Comparison of ENCODE assay signal across 8 cellular contexts in the genomic region with DNA sequence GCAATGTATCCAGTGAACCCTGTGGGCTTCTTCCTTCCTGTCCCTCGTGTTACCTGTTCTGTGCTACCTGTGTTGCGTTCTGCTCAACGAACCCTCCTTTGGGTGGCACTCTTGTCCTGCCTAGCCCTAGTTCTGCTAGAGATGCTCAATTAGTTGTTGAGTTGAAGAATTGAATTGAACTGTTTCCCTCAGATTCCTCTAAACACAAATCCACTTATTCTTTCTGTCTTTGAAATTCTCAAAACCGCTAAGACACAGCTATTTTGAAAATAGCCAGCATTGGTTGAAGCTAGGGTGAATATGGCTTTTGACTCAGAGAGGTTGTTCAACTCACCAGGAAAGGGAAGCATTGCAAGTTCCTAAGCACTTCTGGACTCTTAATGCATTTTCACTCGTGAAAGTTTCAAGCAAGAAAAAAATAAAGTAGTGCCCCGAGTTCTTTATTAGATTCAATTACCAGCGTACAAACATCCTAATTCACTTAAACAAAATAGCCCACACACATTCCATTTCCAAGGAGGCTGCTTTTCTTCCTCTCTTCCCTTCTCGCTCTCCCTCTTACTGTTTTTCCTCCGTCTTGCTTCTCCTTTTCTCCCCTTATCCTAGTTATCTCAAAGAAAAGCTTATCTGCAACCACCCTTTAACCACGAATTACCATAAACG. TPM values are rescaled to one million over a fixed set of nuclear protein-coding genes. Genes with fewer than 3 reads are reported as not detected.
DNase-seq lines count a peak whose midpoint lies in the region; ATAC-seq, FAIRE-seq and TF ChIP-seq lines count a peak whose summit lies in the region.

No MANE protein-coding gene starts in this region.

- H3K4me3 ChIP-seq in foreskin fibroblast (ENCODE audit: low read depth in 1 of 2, low read length in 2 of 2) (peak overlapping the region; percentile 66 to 76), prostate gland (peak overlapping the region; percentile 48 to 52)

- H3K27me3 Mint-ChIP-seq in activated CD8-positive, alpha-beta T cell treated with anti-CD3 and anti-CD28 coated beads for 36 hours = no peaks in the 10 kb centered on the region

- POLR2A ChIA-PET in activated CD8-positive, alpha-beta T cell treated with anti-CD3 and anti-CD28 coated beads for 36 hours (lab: Charles Lee) = interaction anchor here (0.8 to 1.6 kb wide), 6 partner anchors 12 to 94 kb away, joined by 3 to 7 read pairs (median 4); no protein-coding TSS in a partner anchor

- peak overlapping the region; percentile 87 for H3K27ac Mint-ChIP-seq in activated CD8-positive, alpha-beta T cell treated with anti-CD3 and anti-CD28 coated beads for 36 hours

- peaks cover 9% of the 10 kb centered on the region for H3K36me3 Mint-ChIP-seq in activated CD8-positive, alpha-beta T cell treated with anti-CD3 and anti-CD28 coated beads for 36 hours (ENCODE audit: low read depth)

- H3K27ac ChIP-seq in prostate gland = peak overlapping the region; percentile 85 to 88

- WGBS in prostate gland = 3% methylated on average over 11 of the region's 11 CpGs

- no peak for TF ChIP-seq CTCF in activated CD8-positive, alpha-beta T cell treated with anti-CD3 and anti-CD28 coated beads for 36 hours (IDR thresholded peaks at IDR 0.05)
- TF ChIP-seq CTCF in foreskin fibroblast (IDR thresholded peaks at IDR 0.05; ENCODE audit: low read depth, low read length) (peak; percentile 12), prostate gland (IDR thresholded peaks at IDR 0.05) (peak in 3 of 4 experiments; percentile 25 to 50 (median 29))

- H3K4me1 Mint-ChIP-seq in activated CD8-positive, alpha-beta T cell treated with anti-CD3 and anti-CD28 coated beads for 36 hours (ENCODE audit: low read depth) = peaks cover 44% of the 10 kb centered on the region

- H3K36me3 ChIP-seq in prostate gland = no peaks in the 10 kb centered on the region

- no peaks in the 10 kb centered on the region for H3K9me3 ChIP-seq in prostate gland

- H3K4me1 ChIP-seq in prostate gland (replicated peaks) = no peaks in the 10 kb centered on the region

- no peaks in the 10 kb centered on the region for H3K9me3 Mint-ChIP-seq in activated CD8-positive, alpha-beta T cell treated with anti-CD3 and anti-CD28 coated beads for 36 hours

- intact Hi-C loops in activated CD8-positive, alpha-beta T cell treated with anti-CD3 and anti-CD28 coated beads for 36 hours (cut with micrococcal nuclease) = loop anchor here (5.0 to 10.0 kb wide), 4 partner anchors 45 to 308 kb away; no protein-coding TSS in a partner anchor
- intact Hi-C loops in prostate gland (cut with DNase I) = loop anchor here (1.0 to 5.0 kb wide), 3 partner anchors 95 to 310 kb away; no protein-coding TSS in a partner anchor

- peak overlapping the region; percentile 87 for H3K4me3 Mint-ChIP-seq in activated CD8-positive, alpha-beta T cell treated with anti-CD3 and anti-CD28 coated beads for 36 hours

- no peak for DNase-seq in activated CD4-positive, CD25-positive, alpha-beta regulatory T cell treated with anti-CD3 and anti-CD28 coated beads, Interleukin-2, amount 50 U/mL, for 72 hours
- DNase-seq in HTR-8/SVneo (ENCODE audit: insufficient read length, low spot score) (no peak), foreskin fibroblast (peak in 1 of 2 donors; percentile 28), prostate gland (ENCODE audit: low spot score) (peak; percentile 48), NCI-H1092 (lab: John Stamatoyannopoulos, UW) (no peak), NCI-H2029 (lab: John Stamatoyannopoulos, UW) (no peak)
- DNase-seq in activated CD8-positive, alpha-beta T cell treated with anti-CD3 and anti-CD28 coated beads for 36 hours = peak; percentile 51

- FAIRE-seq in HTR-8/SVneo (lab: Jason Lieb, UNC) = peak; percentile 52

- ATAC-seq in activated CD4-positive, CD25-positive, alpha-beta regulatory T cell treated with anti-CD3 and anti-CD28 coated beads, Interleukin-2, amount 50 U/mL, for 24 hours = peak; percentile 31 to 36
- ATAC-seq in activated CD8-positive, alpha-beta T cell treated with anti-CD3 and anti-CD28 coated beads for 36 hours = peak; percentile 32

- no peak for TF ChIP-seq POLR2A in prostate gland (IDR thresholded peaks at IDR 0.05)

- CTCF ChIA-PET in activated CD8-positive, alpha-beta T cell treated with anti-CD3 and anti-CD28 coated beads for 36 hours (lab: Charles Lee) = interaction anchor here (0.7 to 2.4 kb wide), 12 partner anchors 10 to 131 kb away, joined by 3 to 14 read pairs (median 4); no protein-coding TSS in a partner anchor

- H3K27me3 ChIP-seq in prostate gland (replicated peaks; ENCODE audit: insufficient read depth) = no peaks in the 10 kb centered on the region

RNA-seq across cellular contexts. Expression of a gene that starts 0.6 kb away (rescaled TPM):
- total RNA-seq in activated CD8-positive, alpha-beta T cell treated with anti-CD3 and anti-CD28 coated beads for 36 hours = 1 to 10 TPM; 5.1 to 6.0 TPM
- total RNA-seq in prostate gland = 10 to 100 TPM; 43.7 to 78.3 TPM

RNA-seq across cellular contexts. Expression of a gene that starts 0.6 kb away (rescaled TPM):
- total RNA-seq in activated CD8-positive, alpha-beta T cell treated with anti-CD3 and anti-CD28 coated beads for 36 hours = 10 to 100 TPM; 25.4 to 26.0 TPM
- total RNA-seq in prostate gland = 10 to 100 TPM; 14.9 to 18.8 TPM

Comparison
In these comparisons a context has a peak if more than half of its experiments do, and no peak if none do; other contexts are left out.
1. DNase-seq: peak in activated CD8-positive, alpha-beta T cell treated with anti-CD3 and anti-CD28 coated beads for 36 hours (single experiment) and prostate gland (single experiment); none in activated CD4-positive, CD25-positive, alpha-beta regulatory T cell treated with anti-CD3 and anti-CD28 coated beads, Interleukin-2, amount 50 U/mL, for 72 hours (single experiment), HTR-8/SVneo (single experiment), NCI-H1092 (single experiment) and NCI-H2029 (single experiment).
2. RNA of a gene that starts 0.6 kb away (total RNA-seq): 43.7 to 78.3 TPM in prostate gland; 5.1 to 6.0 TPM in activated CD8-positive, alpha-beta T cell treated with anti-CD3 and anti-CD28 coated beads for 36 hours; every median in the first group is over 4 times any median in the second.